Comparison of ENCODE assay signal across 15 cellular contexts in genomic region chr1:174916846-174917245, GRCh38.
"Had no signal": no experiment of that assay in that cellular context is flagged by ENCODE, and none has a peak within 500 bp of the region (broad histone marks: within the 10 kb centered on the region; RNA-seq: fewer than 3 reads in every experiment).

No MANE protein-coding gene starts in this region.

- H3K27ac ChIP-seq: neutrophil, tibial artery, uterus had no signal

- ATAC-seq: activated naive CD8-positive, alpha-beta T cell treated with anti-CD3 and anti-CD28 coated beads, Interleukin-2, amount 50 U/mL, for 24 hours; left colon; naive thymus-derived CD8-positive, alpha-beta T cell had no signal

- DNase-seq: activated CD4-positive, alpha-beta T cell treated with anti-CD3 and anti-CD28 coated beads, Interleukin-2, amount 50 U/mL, for 1 hour; activated CD8-positive, alpha-beta memory T cell treated with anti-CD3 and anti-CD28 coated beads, Interleukin-2, amount 50 U/mL, for 4 hours; activated naive CD4-positive, alpha-beta T cell treated with Interleukin-2 at 50 U/mL for 16 hours; activated naive CD8-positive, alpha-beta T cell treated with anti-CD3 and anti-CD28 coated beads, Interleukin-2, amount 50 U/mL, for 24 hours; foreskin melanocyte; head of caudate nucleus; left colon; naive thymus-derived CD8-positive, alpha-beta T cell; retina; stimulated activated CD4-positive, alpha-beta T cell treated with anti-CD3 and anti-CD28 coated beads, Interleukin-4, amount 100 ng/mL, for 4 hours; tibial artery; uterus had no signal

- H3K4me3 Mint-ChIP-seq: activated naive CD8-positive, alpha-beta T cell treated with anti-CD3 and anti-CD28 coated beads, Interleukin-2, amount 50 U/mL, for 24 hours; activated T-helper 1 cell treated with anti-CD3 and anti-CD28 coated beads, Interleukin-12 subunit alpha, Interleukin-12 subunit beta, Interleukin-2, Interleukin-4 antibody, amounts not matched to agents 30 ng/mL and 10 ng/mL and 1 ng/mL, durations not matched to agents 14 hours and 24 hours and 36 hours had no signal

- H3K27me3 Mint-ChIP-seq: activated naive CD8-positive, alpha-beta T cell treated with anti-CD3 and anti-CD28 coated beads, Interleukin-2, amount 50 U/mL, for 24 hours; naive thymus-derived CD8-positive, alpha-beta T cell had no signal

- H3K9me3 ChIP-seq: neutrophil, tibial artery, uterus had no signal

- H3K4me1 ChIP-seq: tibial artery, uterus had no signal

- H3K27ac Mint-ChIP-seq: activated naive CD8-positive, alpha-beta T cell treated with anti-CD3 and anti-CD28 coated beads, Interleukin-2, amount 50 U/mL, for 24 hours; activated T-helper 1 cell treated with anti-CD3 and anti-CD28 coated beads, Interleukin-12 subunit alpha, Interleukin-12 subunit beta, Interleukin-2, Interleukin-4 antibody, amounts not matched to agents 30 ng/mL and 10 ng/mL and 1 ng/mL, durations not matched to agents 14 hours and 24 hours and 36 hours; naive thymus-derived CD8-positive, alpha-beta T cell had no signal

- H3K36me3 ChIP-seq: neutrophil, tibial artery, uterus had no signal

- H3K27me3 ChIP-seq: neutrophil, tibial artery, uterus had no signal

- H3K4me3 ChIP-seq: lung, tibial artery, uterus had no signal
